Comparison of ENCODE assay signal across 9 cellular contexts in genomic region chr3:8658326-8659212, GRCh38. TPM values are rescaled to one million over a fixed set of nuclear protein-coding genes. Genes with fewer than 3 reads are reported as not detected.
DNase-seq lines count a peak whose midpoint lies in the region; ATAC-seq and TF ChIP-seq lines count a peak whose summit lies in the region.
"Had no signal": no experiment of that assay in that cellular context is flagged by ENCODE, and none has a peak within 500 bp of the region (broad histone marks: within the 10 kb centered on the region; RNA-seq: fewer than 3 reads in every experiment).

No MANE protein-coding gene starts in this region.

- H3K4me1 ChIP-seq in BE2C (peaks cover 8% of the 10 kb centered on the region), stomach smooth muscle (ENCODE audit: control insufficient read depth, insufficient read depth, low read length) (peaks cover 23% of the 10 kb centered on the region)

- peak; percentile 77 for DNase-seq in BE2C
- peak; percentile 95 for DNase-seq in SHP77 (lab: John Stamatoyannopoulos, UW)
- peak; percentile 92 for DNase-seq in left ventricle myocardium superior
- no peak for DNase-seq in NCI-H82 (lab: John Stamatoyannopoulos, UW)
- DNase-seq in activated CD4-positive, alpha-beta memory T cell treated with anti-CD3 and anti-CD28 coated beads, Interleukin-2, amount 10 ng/mL, durations not matched to agents 7 days and 5 days = no peak

- H3K9ac ChIP-seq in stomach smooth muscle (ENCODE audit: low read length in 2 of 2) = no peak overlapping the region

- ATAC-seq in GM19372 (IDR thresholded peaks at IDR 0.05; ENCODE audit: low read depth, unreplicated experiment) = peak; percentile 88
- ATAC-seq in HG03342 (IDR thresholded peaks at IDR 0.05; ENCODE audit: unreplicated experiment) = peak; percentile 82
- ATAC-seq in left ventricle myocardium superior = peak; percentile 88

- H3K36me3 ChIP-seq in BE2C = no peaks in the 10 kb centered on the region
- H3K36me3 ChIP-seq in stomach smooth muscle (ENCODE audit: control insufficient read depth in 2 of 2, insufficient read depth in 2 of 2, low read length in 2 of 2) = no peaks in the 10 kb centered on the region

- CTCF ChIA-PET in activated CD4-positive, alpha-beta memory T cell treated with anti-CD3 and anti-CD28 coated beads, Interleukin-2, amount 10 ng/mL, durations not matched to agents 7 days and 5 days (lab: Charles Lee) = no interaction called here

- no peak for TF ChIP-seq CTCF in BE2C (IDR thresholded peaks at IDR 0.05; ENCODE audit: low read depth, low read length)

- H3K4me3 ChIP-seq in BE2C (ENCODE audit: low read depth, low read length) (no peak overlapping the region), stomach smooth muscle (ENCODE audit: low read length in 2 of 2) (no peak overlapping the region)

- POLR2A ChIA-PET in activated CD4-positive, alpha-beta memory T cell treated with anti-CD3 and anti-CD28 coated beads, Interleukin-2, amount 10 ng/mL, durations not matched to agents 7 days and 5 days (lab: Charles Lee) = no interaction called here

- no peak overlapping the region for H3K4me3 Mint-ChIP-seq in activated CD4-positive, alpha-beta memory T cell treated with anti-CD3 and anti-CD28 coated beads, Interleukin-2, amount 10 ng/mL, durations not matched to agents 7 days and 5 days
- H3K4me3 Mint-ChIP-seq: activated naive CD4-positive, alpha-beta T cell treated with anti-CD3 and anti-CD28 coated beads, Interleukin-2, amount 50 U/mL, for 24 hours had no signal

- peak overlapping the region; percentile 41 for H3K27ac ChIP-seq in stomach smooth muscle (ENCODE audit: low read length)

- H3K36me3 Mint-ChIP-seq in activated CD4-positive, alpha-beta memory T cell treated with anti-CD3 and anti-CD28 coated beads, Interleukin-2, amount 10 ng/mL, durations not matched to agents 7 days and 5 days (ENCODE audit: low read depth) = no peaks in the 10 kb centered on the region
- H3K36me3 Mint-ChIP-seq: activated naive CD4-positive, alpha-beta T cell treated with anti-CD3 and anti-CD28 coated beads, Interleukin-2, amount 50 U/mL, for 24 hours had no signal

- H3K27me3 Mint-ChIP-seq in activated CD4-positive, alpha-beta memory T cell treated with anti-CD3 and anti-CD28 coated beads, Interleukin-2, amount 10 ng/mL, durations not matched to agents 7 days and 5 days = peaks cover 20% of the 10 kb centered on the region

- no peaks in the 10 kb centered on the region for H3K4me1 Mint-ChIP-seq in activated CD4-positive, alpha-beta memory T cell treated with anti-CD3 and anti-CD28 coated beads, Interleukin-2, amount 10 ng/mL, durations not matched to agents 7 days and 5 days
- H3K4me1 Mint-ChIP-seq: activated naive CD4-positive, alpha-beta T cell treated with anti-CD3 and anti-CD28 coated beads, Interleukin-2, amount 50 U/mL, for 24 hours had no signal

- no peak overlapping the region for H3K27ac Mint-ChIP-seq in activated CD4-positive, alpha-beta memory T cell treated with anti-CD3 and anti-CD28 coated beads, Interleukin-2, amount 10 ng/mL, durations not matched to agents 7 days and 5 days
- H3K27ac Mint-ChIP-seq: activated naive CD4-positive, alpha-beta T cell treated with anti-CD3 and anti-CD28 coated beads, Interleukin-2, amount 50 U/mL, for 24 hours had no signal

- no peaks in the 10 kb centered on the region for H3K9me3 Mint-ChIP-seq in activated CD4-positive, alpha-beta memory T cell treated with anti-CD3 and anti-CD28 coated beads, Interleukin-2, amount 10 ng/mL, durations not matched to agents 7 days and 5 days
- H3K9me3 Mint-ChIP-seq: activated naive CD4-positive, alpha-beta T cell treated with anti-CD3 and anti-CD28 coated beads, Interleukin-2, amount 50 U/mL, for 24 hours had no signal

- intact Hi-C loops in left ventricle myocardium superior (cut with micrococcal nuclease) = no loop called here

- H3K27me3 ChIP-seq in BE2C (no peaks in the 10 kb centered on the region), stomach smooth muscle (ENCODE audit: control insufficient read depth in 1 of 2, insufficient read depth in 2 of 2, low read length in 2 of 2) (no peaks in the 10 kb centered on the region)

- H3K9me3 ChIP-seq in BE2C = no peaks in the 10 kb centered on the region
- H3K9me3 ChIP-seq in stomach smooth muscle (ENCODE audit: control insufficient read depth in 2 of 2, low read length in 2 of 2) = peaks cover 0 to 5% of the 10 kb centered on the region in 2 donors

RNA-seq across cellular contexts. Expression of gene SSUH2, which starts 14.0 kb away (rescaled TPM):
- polyA plus RNA-seq in BE2C (2012; ENCODE audit: insufficient read depth, insufficient read length, low read depth) = 4.9 TPM
- total RNA-seq in left ventricle myocardium superior = 0.57 TPM
- not detected for total RNA-seq in activated CD4-positive, alpha-beta memory T cell treated with anti-CD3 and anti-CD28 coated beads, Interleukin-2, amount 10 ng/mL, durations not matched to agents 7 days and 5 days

Comparison
In these comparisons a context has a peak if more than half of its experiments do, and no peak if none do; other contexts are left out.
1. DNase-seq: peak in BE2C (single experiment), SHP77 (2 of 2) and left ventricle myocardium superior (single experiment); none in NCI-H82 (single experiment) and activated CD4-positive, alpha-beta memory T cell treated with anti-CD3 and anti-CD28 coated beads, Interleukin-2, amount 10 ng/mL, durations not matched to agents 7 days and 5 days (single experiment).
2. Peak in every context shown above with its lines, with median percentiles within 50 percentile points of each other: ATAC-seq.